In genomic region chr1:234533034-234533571, GRCh38 we compare ENCODE assay signal across 8 cellular contexts. TPM values are rescaled to one million over a fixed set of nuclear protein-coding genes. Genes with fewer than 3 reads are reported as not detected.
DNase-seq lines count a peak whose midpoint lies in the region; ATAC-seq and TF ChIP-seq lines count a peak whose summit lies in the region.

No MANE protein-coding gene starts in this region.

- H3K36me3 ChIP-seq in lung (ENCODE audit: control insufficient read depth in 2 of 2, insufficient read depth in 2 of 2, low read length in 2 of 2) (no peaks in the 10 kb centered on the region), thoracic aorta (no peaks in the 10 kb centered on the region)

- H3K4me1 ChIP-seq in lung (ENCODE audit: control insufficient read depth in 2 of 2, insufficient read depth in 2 of 2, low read length in 2 of 2), result peaks cover 19 to 54% of the 10 kb centered on the region in 2 donors
- peaks cover 68 to 100% of the 10 kb centered on the region in 2 donors for H3K4me1 ChIP-seq in thoracic aorta (ENCODE audit: control insufficient read depth in 1 of 2, low read depth in 2 of 2)

- H3K9me3 ChIP-seq in lung (ENCODE audit: control insufficient read depth in 2 of 2, insufficient read depth in 1 of 2, low read length in 1 of 2), result no peaks in the 10 kb centered on the region
- H3K9me3 ChIP-seq in thoracic aorta, result no peaks in the 10 kb centered on the region

- no peak for TF ChIP-seq CTCF in lung (IDR thresholded peaks at IDR 0.05; ENCODE audit: control extremely low read depth, extremely low read depth)
- no peak for TF ChIP-seq CTCF in thoracic aorta (IDR thresholded peaks at IDR 0.05)
- TF ChIP-seq CTCF in GM10248 (IDR thresholded peaks at IDR 0.05; ENCODE audit: control extremely low read depth, extremely low read depth, low read depth, missing control alignments), result no peak

- POLR2A ChIA-PET in GM10248 (lab: Yijun Ruan, JAX), result no interaction called here

- ATAC-seq in lung (ENCODE audit: insufficient read depth, low FRiP score) (peak; percentile 47), thoracic aorta (ENCODE audit: insufficient number of reproducible peaks, low FRiP score, low read depth) (peak; percentile 40), HG02798 (IDR thresholded peaks at IDR 0.05; ENCODE audit: poor library complexity, unreplicated experiment) (no peak), GM18870 (IDR thresholded peaks at IDR 0.05; ENCODE audit: unreplicated experiment) (no peak)

- 81 to 88% methylated on average over 8 of the region's 8 CpGs for WGBS in lung, 2 donors

- H3K27ac ChIP-seq in cingulate gyrus (ENCODE audit: low read depth, low read length) (peak overlapping the region; percentile 94), lung (ENCODE audit: low read depth in 1 of 2, low read length in 1 of 2) (peak overlapping the region; percentile 86 to 96), thoracic aorta (peak overlapping the region; percentile 98 to 99)

- H3K27me3 ChIP-seq in lung (ENCODE audit: control insufficient read depth, insufficient read depth) (no peaks in the 10 kb centered on the region), thoracic aorta (replicated peaks; ENCODE audit: insufficient read depth) (no peaks in the 10 kb centered on the region)

- no peak overlapping the region for H3K4me3 ChIP-seq in lung
- peak overlapping the region; percentile 17 for H3K4me3 ChIP-seq in thoracic aorta

- CTCF ChIA-PET in GM10248 (lab: Yijun Ruan, JAX), result interaction anchor here (1.3 to 1.6 kb wide), 3 partner anchors 11 to 32 kb away, joined by 3 to 4 read pairs (median 4); no protein-coding TSS in a partner anchor

- peak; percentile 87 for DNase-seq in LHCN-M2 (ENCODE audit: low read depth)
- no peak for DNase-seq in lung (ENCODE audit: low spot score)
- DNase-seq in thoracic aorta (ENCODE audit: low spot score), result peak; percentile 23
- no peak for DNase-seq in retina
- DNase-seq in GM10248 (ENCODE audit: extremely low spot score), result no peak

RNA-seq across cellular contexts. Expression of gene TARBP1, which starts 54.1 kb away (rescaled TPM):
- total RNA-seq in LHCN-M2 (2014; rRNA removed) (12.6 and 13.1 TPM in 2 replicates), lung (10 to 100 TPM; 27.7 to 32.2 TPM), thoracic aorta (10 to 100 TPM; 11.5 to 13.5 TPM)
- polyA plus RNA-seq in LHCN-M2 (2012), result 4.2 TPM
- 10 to 100 TPM; 11.2 to 48.7 TPM for polyA plus RNA-seq in lung

Comparison
In these comparisons a context has a peak if more than half of its experiments do, and no peak if none do; other contexts are left out.
1. DNase-seq: peak in LHCN-M2 (single experiment) and thoracic aorta (single experiment); none in lung (single experiment), retina (single experiment) and GM10248 (single experiment).
2. ATAC-seq: peak in lung (single experiment) and thoracic aorta (single experiment); none in HG02798 (single experiment) and GM18870 (single experiment).
3. Peak in every context shown above with its lines, with median percentiles within 50 percentile points of each other: H3K27ac ChIP-seq.